In genomic region chr11:43694477-43694876, GRCh38 we compare ENCODE assay signal across 15 cellular contexts. TPM values are rescaled to one million over a fixed set of nuclear protein-coding genes. Genes with fewer than 3 reads are reported as not detected.
DNase-seq lines count a peak whose midpoint lies in the region; ATAC-seq and TF ChIP-seq lines count a peak whose summit lies in the region.
"Had no signal": no experiment of that assay in that cellular context is flagged by ENCODE, and none has a peak within 500 bp of the region (broad histone marks: within the 10 kb centered on the region; RNA-seq: fewer than 3 reads in every experiment).

No MANE protein-coding gene starts in this region.

- peak overlapping the region; percentile 57 for H3K4me2 ChIP-seq in SU-DHL-6 (ENCODE audit: low read depth, low read length, poor library complexity, severe bottlenecking)
- H3K4me2 ChIP-seq: hepatocyte had no signal

- TF ChIP-seq CTCF in SU-DHL-6 (IDR thresholded peaks at IDR 0.05; ENCODE audit: insufficient read depth, low read length, poor library complexity, severe bottlenecking) (no peak), upper lobe of right lung (IDR thresholded peaks at IDR 0.05) (no peak)

- H3K4me1 ChIP-seq in upper lobe of right lung: no peaks in the 10 kb centered on the region

- peak overlapping the region; percentile 31 for H3K4me3 ChIP-seq in SU-DHL-6 (ENCODE audit: insufficient read depth, low read length, poor library complexity, severe bottlenecking)
- no peak overlapping the region for H3K4me3 ChIP-seq in upper lobe of right lung
- H3K4me3 ChIP-seq: hepatocyte, K562 had no signal

- no peaks in the 10 kb centered on the region for H3K9me2 ChIP-seq in SU-DHL-6 (replicated peaks; ENCODE audit: insufficient read depth, low read length)

- intact Hi-C loops in upper lobe of right lung (cut with DNase I): no loop called here
- intact Hi-C loops in Right ventricle myocardium inferior (cut with DNase I): no loop called here

- ATAC-seq in GM18505 (IDR thresholded peaks at IDR 0.05; ENCODE audit: unreplicated experiment) (peak; percentile 78), GM21360 (IDR thresholded peaks at IDR 0.05; ENCODE audit: unreplicated experiment) (peak; percentile 67), HG03060 (IDR thresholded peaks at IDR 0.05; ENCODE audit: low read depth, unreplicated experiment) (peak; percentile 88), upper lobe of right lung (no peak), Right ventricle myocardium inferior (no peak)

- no peaks in the 10 kb centered on the region for H4K20me1 ChIP-seq in SU-DHL-6 (ENCODE audit: low read depth, low read length)

- peaks cover 6% of the 10 kb centered on the region; the same call in 1 of the 2 replicates for H3F3A ChIP-seq in SU-DHL-6 (ENCODE audit: insufficient read depth)

- peaks cover 18% of the 10 kb centered on the region for H3K4me1 Mint-ChIP-seq in activated T-cell treated with anti-CD3 and anti-CD28 coated beads, Interleukin-2, amount 50 U/mL, for 24 hours (ENCODE audit: low read depth)

- no peaks in the 10 kb centered on the region for H3K9me3 Mint-ChIP-seq in activated T-cell treated with anti-CD3 and anti-CD28 coated beads, Interleukin-2, amount 50 U/mL, for 24 hours
- H3K9me3 Mint-ChIP-seq: activated CD4-positive, alpha-beta T cell treated with anti-CD3 and anti-CD28 coated beads, Interleukin-2, amount 10 ng/mL, durations not matched to agents 24 days and 14 days had no signal

- H2AFZ ChIP-seq in SU-DHL-6 (ENCODE audit: low read depth, low read length, severe bottlenecking): no peak overlapping the region
- H2AFZ ChIP-seq: hepatocyte had no signal

- H3K27me3 ChIP-seq in SU-DHL-6 (ENCODE audit: low read length) (no peaks in the 10 kb centered on the region), upper lobe of right lung (no peaks in the 10 kb centered on the region)
- H3K27me3 ChIP-seq: hepatocyte had no signal

- H3K36me3 ChIP-seq in SU-DHL-6 (ENCODE audit: low read length) (no peaks in the 10 kb centered on the region; the same call in 1 of the 2 replicates), upper lobe of right lung (no peaks in the 10 kb centered on the region)

- H3K4me3 Mint-ChIP-seq in activated T-cell treated with anti-CD3 and anti-CD28 coated beads, Interleukin-2, amount 50 U/mL, for 24 hours: no peak overlapping the region
- H3K4me3 Mint-ChIP-seq: activated CD4-positive, alpha-beta T cell treated with anti-CD3 and anti-CD28 coated beads, Interleukin-2, amount 10 ng/mL, durations not matched to agents 24 days and 14 days had no signal

- TF ChIP-seq POLR2A in GM18505 (IDR thresholded peaks at IDR 0.05; ENCODE audit: borderline replicate concordance, extremely low read depth, insufficient read depth, insufficient read length): no peak

- peaks cover 31% of the 10 kb centered on the region for H3K36me3 Mint-ChIP-seq in activated T-cell treated with anti-CD3 and anti-CD28 coated beads, Interleukin-2, amount 50 U/mL, for 24 hours (ENCODE audit: low read depth)

- H3K27ac ChIP-seq in SU-DHL-6 (ENCODE audit: low read depth, low read length): peak overlapping the region; percentile 70
- H3K27ac ChIP-seq in upper lobe of right lung: no peak overlapping the region
- H3K27ac ChIP-seq: hepatocyte had no signal

- H3K9ac ChIP-seq in SU-DHL-6 (ENCODE audit: low read length): peak overlapping the region; percentile 33

- peaks cover 95% of the 10 kb centered on the region for H3K79me2 ChIP-seq in SU-DHL-6 (ENCODE audit: insufficient read depth, low read length)

- no peaks in the 10 kb centered on the region for H3K27me3 Mint-ChIP-seq in activated T-cell treated with anti-CD3 and anti-CD28 coated beads, Interleukin-2, amount 50 U/mL, for 24 hours
- H3K27me3 Mint-ChIP-seq: activated CD4-positive, alpha-beta T cell treated with anti-CD3 and anti-CD28 coated beads, Interleukin-2, amount 10 ng/mL, durations not matched to agents 24 days and 14 days had no signal

- DNase-seq in upper lobe of right lung: no peak
- DNase-seq in Right ventricle myocardium inferior (ENCODE audit: missing footprints): no peak
- DNase-seq in H4 (ENCODE audit: low spot score): no peak
- no peak for DNase-seq in activated T-cell treated with anti-CD3 and anti-CD28 coated beads, Interleukin-2, amount 50 U/mL, for 24 hours
- DNase-seq: activated CD4-positive, alpha-beta T cell treated with anti-CD3 and anti-CD28 coated beads, Interleukin-2, amount 10 ng/mL, durations not matched to agents 24 days and 14 days; caudate nucleus; DND-41; NCI-H2107; posterior cingulate gyrus had no signal

- H3K27ac Mint-ChIP-seq in activated T-cell treated with anti-CD3 and anti-CD28 coated beads, Interleukin-2, amount 50 U/mL, for 24 hours: no peak overlapping the region
- H3K27ac Mint-ChIP-seq: activated CD4-positive, alpha-beta T cell treated with anti-CD3 and anti-CD28 coated beads, Interleukin-2, amount 10 ng/mL, durations not matched to agents 24 days and 14 days had no signal

- no peaks in the 10 kb centered on the region for H3K9me3 ChIP-seq in SU-DHL-6 (ENCODE audit: insufficient read depth, low read length)
- no peaks in the 10 kb centered on the region for H3K9me3 ChIP-seq in upper lobe of right lung

RNA-seq across cellular contexts. Expression of gene HSD17B12, which starts 13.9 kb away (rescaled TPM):
- total RNA-seq in upper lobe of right lung (99.8 TPM), Right ventricle myocardium inferior (61.2 TPM)
- 65.0 and 81.1 TPM in 2 replicates for total RNA-seq in H4 (2014; rRNA removed; shearing (Covaris generic))

Comparison
In these comparisons a context has a peak if more than half of its experiments do, and no peak if none do; other contexts are left out.
1. ATAC-seq: peak in GM18505 (single experiment), GM21360 (single experiment) and HG03060 (single experiment); none in upper lobe of right lung (single experiment) and Right ventricle myocardium inferior (single experiment).